ENCODE assay signal across 29 cellular contexts in the genomic region with DNA sequence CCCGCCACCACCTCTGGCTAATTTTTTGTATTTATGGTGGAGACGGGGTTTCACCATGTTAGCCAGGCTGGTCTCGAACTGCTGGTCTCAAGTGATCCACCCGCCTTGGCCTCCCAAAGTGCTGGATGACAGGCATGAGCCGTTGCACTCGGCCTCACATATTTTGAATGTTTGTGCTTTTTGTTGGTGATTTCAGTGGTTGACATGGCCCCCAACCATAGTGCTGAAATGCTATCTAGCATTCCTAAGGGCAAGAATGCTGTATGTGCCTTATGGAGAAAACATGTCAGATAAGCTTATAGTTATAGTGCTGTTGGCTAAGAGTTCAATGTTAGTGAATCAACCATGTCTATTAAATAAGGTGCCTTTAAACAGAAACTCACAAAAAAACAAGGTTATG. TPM values are rescaled to one million over a fixed set of nuclear protein-coding genes. Genes with fewer than 3 reads are reported as not detected.
DNase-seq lines count a peak whose midpoint lies in the region; ATAC-seq lines count a peak whose summit lies in the region.
"Had no signal": no experiment of that assay in that cellular context is flagged by ENCODE, and none has a peak within 500 bp of the region (broad histone marks: within the 10 kb centered on the region; RNA-seq: fewer than 3 reads in every experiment).

No MANE protein-coding gene starts in this region.

- H3K27me3 ChIP-seq in mesendoderm (ENCODE audit: insufficient read depth, low read length, poor library complexity) = no peaks in the 10 kb centered on the region
- H3K27me3 ChIP-seq: upper lobe of left lung had no signal

- H2BK120ac ChIP-seq in mesendoderm (ENCODE audit: low read depth, low read length) = no peak overlapping the region

- H3K9me3 Mint-ChIP-seq in stimulated activated naive CD8-positive, alpha-beta T cell treated with anti-CD3 and anti-CD28 coated beads, Interleukin-15, Interleukin-2, amounts not matched to agents 100 ng/mL and 50 ng/mL, for 24 hours = no peaks in the 10 kb centered on the region
- peaks cover 0 to 10% of the 10 kb centered on the region in 2 donors for H3K9me3 Mint-ChIP-seq in stimulated activated naive CD8-positive, alpha-beta T cell treated with anti-CD3 and anti-CD28 coated beads, Interleukin-15, amount 100 ng/mL, for 72 hours
- no peaks in the 10 kb centered on the region for H3K9me3 Mint-ChIP-seq in activated T-helper 17 cell treated with anti-CD3 and anti-CD28 coated beads, Interleukin-2, amount 50 U/mL, for 72 hours
- H3K9me3 Mint-ChIP-seq: activated naive CD4-positive, alpha-beta T cell treated with anti-CD3 and anti-CD28 coated beads, Interleukin-2, amount 50 U/mL, for 24 hours; activated T-cell treated with anti-CD3 and anti-CD28 coated beads, Interleukin-2, amount 50 U/mL, for 4 hours had no signal

- H3K4me3 Mint-ChIP-seq in stimulated activated naive CD8-positive, alpha-beta T cell treated with anti-CD3 and anti-CD28 coated beads, Interleukin-15, Interleukin-2, amounts not matched to agents 100 ng/mL and 50 ng/mL, for 24 hours = no peak overlapping the region
- peak overlapping the region in 1 of 2 donors; percentile 9 for H3K4me3 Mint-ChIP-seq in stimulated activated naive CD8-positive, alpha-beta T cell treated with anti-CD3 and anti-CD28 coated beads, Interleukin-15, amount 100 ng/mL, for 72 hours
- no peak overlapping the region for H3K4me3 Mint-ChIP-seq in activated T-helper 17 cell treated with anti-CD3 and anti-CD28 coated beads, Interleukin-2, amount 50 U/mL, for 72 hours
- H3K4me3 Mint-ChIP-seq: activated T-cell treated with anti-CD3 and anti-CD28 coated beads, Interleukin-2, amount 50 U/mL, for 4 hours had no signal

- H3K56ac ChIP-seq in mesendoderm (ENCODE audit: low read length) = no peak overlapping the region

- peak overlapping the region; percentile 36 for H3K27ac Mint-ChIP-seq in stimulated activated naive CD8-positive, alpha-beta T cell treated with anti-CD3 and anti-CD28 coated beads, Interleukin-15, Interleukin-2, amounts not matched to agents 100 ng/mL and 50 ng/mL, for 24 hours
- no peak overlapping the region for H3K27ac Mint-ChIP-seq in stimulated activated naive CD8-positive, alpha-beta T cell treated with anti-CD3 and anti-CD28 coated beads, Interleukin-15, amount 100 ng/mL, for 72 hours
- H3K27ac Mint-ChIP-seq in activated T-helper 17 cell treated with anti-CD3 and anti-CD28 coated beads, Interleukin-2, amount 50 U/mL, for 72 hours = peak overlapping the region; percentile 36

- H2BK15ac ChIP-seq in mesendoderm (replicated peaks; ENCODE audit: low read depth) = no peak overlapping the region

- H3K79me2 ChIP-seq in mesendoderm (ENCODE audit: control insufficient read depth, insufficient read depth, low read length) = no peaks in the 10 kb centered on the region

- H3K4me1 Mint-ChIP-seq in stimulated activated naive CD8-positive, alpha-beta T cell treated with anti-CD3 and anti-CD28 coated beads, Interleukin-15, Interleukin-2, amounts not matched to agents 100 ng/mL and 50 ng/mL, for 24 hours (ENCODE audit: low read depth) = peaks cover 92% of the 10 kb centered on the region
- peaks cover 89% of the 10 kb centered on the region for H3K4me1 Mint-ChIP-seq in stimulated activated naive CD8-positive, alpha-beta T cell treated with anti-CD3 and anti-CD28 coated beads, Interleukin-15, amount 100 ng/mL, for 72 hours
- H3K4me1 Mint-ChIP-seq in activated T-helper 17 cell treated with anti-CD3 and anti-CD28 coated beads, Interleukin-2, amount 50 U/mL, for 72 hours = peaks cover 55% of the 10 kb centered on the region

- no peak overlapping the region for H3K23ac ChIP-seq in mesendoderm (ENCODE audit: low read length)

- peaks cover 75% of the 10 kb centered on the region for H3K36me3 Mint-ChIP-seq in stimulated activated naive CD8-positive, alpha-beta T cell treated with anti-CD3 and anti-CD28 coated beads, Interleukin-15, Interleukin-2, amounts not matched to agents 100 ng/mL and 50 ng/mL, for 24 hours (ENCODE audit: low read depth)
- H3K36me3 Mint-ChIP-seq in activated T-helper 17 cell treated with anti-CD3 and anti-CD28 coated beads, Interleukin-2, amount 50 U/mL, for 72 hours (ENCODE audit: low read depth) = peaks cover 98% of the 10 kb centered on the region
- H3K36me3 Mint-ChIP-seq: IgD-negative memory B cell had no signal

- no peak overlapping the region for H3K4ac ChIP-seq in mesendoderm (ENCODE audit: low read depth, low read length)

- no peak overlapping the region for H2AK5ac ChIP-seq in mesendoderm (ENCODE audit: low read length)

- no peak overlapping the region for H4K8ac ChIP-seq in mesendoderm (ENCODE audit: low read depth, low read length)

- H3K27me3 Mint-ChIP-seq in stimulated activated naive CD8-positive, alpha-beta T cell treated with anti-CD3 and anti-CD28 coated beads, Interleukin-15, Interleukin-2, amounts not matched to agents 100 ng/mL and 50 ng/mL, for 24 hours = no peaks in the 10 kb centered on the region
- no peaks in the 10 kb centered on the region for H3K27me3 Mint-ChIP-seq in stimulated activated naive CD8-positive, alpha-beta T cell treated with anti-CD3 and anti-CD28 coated beads, Interleukin-15, amount 100 ng/mL, for 72 hours
- no peaks in the 10 kb centered on the region for H3K27me3 Mint-ChIP-seq in activated T-helper 17 cell treated with anti-CD3 and anti-CD28 coated beads, Interleukin-2, amount 50 U/mL, for 72 hours
- H3K27me3 Mint-ChIP-seq: activated naive CD4-positive, alpha-beta T cell treated with anti-CD3 and anti-CD28 coated beads, Interleukin-2, amount 50 U/mL, for 24 hours; IgD-negative memory B cell had no signal

- no peak overlapping the region for H4K5ac ChIP-seq in mesendoderm (ENCODE audit: low read length)

- H3K27ac ChIP-seq in mesendoderm (ENCODE audit: low read depth, low read length) = no peak overlapping the region
- H3K27ac ChIP-seq: C4-2B, dorsolateral prefrontal cortex, SJSA1, upper lobe of left lung had no signal

- H3K4me1 ChIP-seq in mesendoderm (ENCODE audit: control insufficient read depth, low read depth, low read length) = no peaks in the 10 kb centered on the region
- H3K4me1 ChIP-seq: SJSA1, upper lobe of left lung had no signal

- H3K4me2 ChIP-seq in mesendoderm (ENCODE audit: low read length) = no peak overlapping the region
- H3K4me2 ChIP-seq: smooth muscle cell had no signal

- H3K79me1 ChIP-seq in mesendoderm (ENCODE audit: low read length) = no peaks in the 10 kb centered on the region

- H3K9ac ChIP-seq in mesendoderm (ENCODE audit: low read length) = no peak overlapping the region

- no peak overlapping the region for H3K18ac ChIP-seq in mesendoderm (ENCODE audit: low read length)

- no CpG with 5 or more reads among the region's 6 CpGs for WGBS in mesendoderm (ENCODE audit: extremely low coverage, insufficient coverage, low lambda C conversion rate)

- H2BK5ac ChIP-seq in mesendoderm (ENCODE audit: low read length) = no peak overlapping the region

- H3K36me3 ChIP-seq in mesendoderm (ENCODE audit: control insufficient read depth, insufficient read depth, low read length) = no peaks in the 10 kb centered on the region
- H3K36me3 ChIP-seq: SJSA1, upper lobe of left lung had no signal

- DNase-seq in stimulated activated naive CD8-positive, alpha-beta T cell treated with anti-CD3 and anti-CD28 coated beads, Interleukin-15, amount 100 ng/mL, for 72 hours = no peak
- peak; percentile 54 for DNase-seq in mesendoderm
- DNase-seq in activated effector memory CD4-positive, alpha-beta T cell treated with Interleukin-2 at 50 U/mL for 16 hours = no peak
- DNase-seq: activated CD4-positive, CD25-positive, alpha-beta regulatory T cell treated with anti-CD3 and anti-CD28 coated beads, Interleukin-2, amount 50 U/mL, for 72 hours; activated T-cell treated with anti-CD3 and anti-CD28 coated beads, Interleukin-2, amount 50 U/mL, for 4 hours; cerebellar nuclear complex; left ventricle myocardium superior; NCI-H1092; NCI-H1694 treated with DMSO at 0.1 percent for 48 hours; retina; RPMI8226; stimulated activated CD4-positive, alpha-beta T cell treated with anti-CD3 and anti-CD28 coated beads, Interleukin-2, amount 100 ng/mL, for 24 hours; substantia nigra; T-helper 1 cell; upper lobe of left lung had no signal

- ATAC-seq in stimulated activated naive CD8-positive, alpha-beta T cell treated with anti-CD3 and anti-CD28 coated beads, Interleukin-15, amount 100 ng/mL, for 72 hours = no peak
- ATAC-seq in activated T-helper 17 cell treated with anti-CD3 and anti-CD28 coated beads, Interleukin-2, amount 50 U/mL, for 72 hours (replicated peaks) = no peak
- no peak for ATAC-seq in HG02870 (IDR thresholded peaks at IDR 0.05; ENCODE audit: unreplicated experiment)
- no peak for ATAC-seq in HG03159 (IDR thresholded peaks at IDR 0.05; ENCODE audit: unreplicated experiment)
- ATAC-seq: activated T-cell treated with anti-CD3 and anti-CD28 coated beads, Interleukin-2, amount 50 U/mL, for 4 hours; left ventricle myocardium superior had no signal

- H3K4me3 ChIP-seq in mesendoderm (ENCODE audit: low read length) = no peak overlapping the region
- H3K4me3 ChIP-seq: dorsolateral prefrontal cortex, SJSA1, smooth muscle cell, upper lobe of left lung had no signal

RNA-seq across cellular contexts. Expression of gene ZAP70, which starts 8.9 kb away (rescaled TPM):
- total RNA-seq in activated T-helper 17 cell treated with anti-CD3 and anti-CD28 coated beads, Interleukin-2, amount 50 U/mL, for 72 hours = 100 to 1,000 TPM; 176 to 233 TPM
- 0.46 TPM for polyA plus RNA-seq in mesendoderm (2013, experiment 1 of 2)
- polyA plus RNA-seq in mesendoderm (2013, experiment 2 of 2) = 0.63 TPM
- total RNA-seq: endothelial cell of umbilical vein, fibroblast of lung, H4, NCI-H460, SJSA1 had no signal
- polyA plus RNA-seq: fibroblast of lung had no signal

RNA-seq across cellular contexts. Expression of gene C2orf92, which starts 52.7 kb away (rescaled TPM):
- 10 to 100 TPM; 12.0 to 51.2 TPM for total RNA-seq in activated T-helper 17 cell treated with anti-CD3 and anti-CD28 coated beads, Interleukin-2, amount 50 U/mL, for 72 hours
- polyA plus RNA-seq in mesendoderm (2013, experiment 1 of 2) = 1.7 TPM
- 1.7 TPM for polyA plus RNA-seq in mesendoderm (2013, experiment 2 of 2)

RNA-seq across cellular contexts. Expression of gene ACTR1B, which starts 58.4 kb away (rescaled TPM):
- total RNA-seq in activated T-helper 17 cell treated with anti-CD3 and anti-CD28 coated beads, Interleukin-2, amount 50 U/mL, for 72 hours = 100 to 1,000 TPM in 1 of 2 donors, 10 to 100 TPM in 1; 68.7 to 148 TPM
- 16.6 TPM for polyA plus RNA-seq in mesendoderm (2013, experiment 1 of 2)
- polyA plus RNA-seq in mesendoderm (2013, experiment 2 of 2) = 16.7 TPM

Comparison
In these comparisons a context has a peak if more than half of its experiments do, and no peak if none do; other contexts are left out.
1. H3K27ac Mint-ChIP-seq: peak in stimulated activated naive CD8-positive, alpha-beta T cell treated with anti-CD3 and anti-CD28 coated beads, Interleukin-15, Interleukin-2, amounts not matched to agents 100 ng/mL and 50 ng/mL, for 24 hours (single experiment) and activated T-helper 17 cell treated with anti-CD3 and anti-CD28 coated beads, Interleukin-2, amount 50 U/mL, for 72 hours (single experiment); none in stimulated activated naive CD8-positive, alpha-beta T cell treated with anti-CD3 and anti-CD28 coated beads, Interleukin-15, amount 100 ng/mL, for 72 hours (0 of 2).